ENCODE assay signal across 21 cellular contexts in the genomic region with DNA sequence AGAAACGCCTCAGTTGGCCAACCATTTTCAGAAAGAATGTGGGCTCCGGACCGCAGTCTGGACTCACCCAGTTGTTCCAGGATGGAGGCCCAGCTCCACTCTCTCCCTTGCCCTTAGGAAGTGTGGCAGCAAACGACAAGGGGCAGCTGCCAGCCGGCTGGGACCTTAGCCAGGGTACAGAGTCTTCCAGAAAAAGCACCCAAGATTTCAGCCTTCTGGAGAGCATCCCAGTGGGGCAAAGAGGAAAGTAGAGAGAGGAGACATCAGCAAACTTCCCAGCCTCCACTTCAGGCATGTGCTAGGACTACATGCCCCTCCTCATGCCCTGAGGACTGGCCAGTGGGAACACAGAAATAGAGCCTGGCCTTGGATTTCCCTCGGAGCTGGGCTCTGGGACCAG. TPM values are rescaled to one million over a fixed set of nuclear protein-coding genes. Genes with fewer than 3 reads are reported as not detected.
DNase-seq lines count a peak whose midpoint lies in the region; ATAC-seq and TF ChIP-seq lines count a peak whose summit lies in the region.
"Had no signal": no experiment of that assay in that cellular context is flagged by ENCODE, and none has a peak within 500 bp of the region (broad histone marks: within the 10 kb centered on the region; RNA-seq: fewer than 3 reads in every experiment).

No MANE protein-coding gene starts in this region.

- H3K36me3 ChIP-seq in neuronal stem cell (replicated peaks in 1 of 2; ENCODE audit: control insufficient read depth in 2 of 2, insufficient read depth in 2 of 2, low read length in 2 of 2): no peaks in the 10 kb centered on the region
- H3K36me3 ChIP-seq in tibial artery: no peaks in the 10 kb centered on the region
- H3K36me3 ChIP-seq: MG63 had no signal

- no peak overlapping the region for H3K4me2 ChIP-seq in neuronal stem cell (ENCODE audit: insufficient read depth, low read length, poor library complexity, severe bottlenecking)

- WGBS in neuronal stem cell (ENCODE audit: extremely low coverage in 2 of 2, insufficient read length in 2 of 2, insufficient replicate concordance in 1 of 2), 2 donors: no CpG with 5 or more reads among the region's 6 CpGs

- H4K8ac ChIP-seq in neuronal stem cell (ENCODE audit: low read depth, low read length): no peak overlapping the region

- no peak overlapping the region for H3K4ac ChIP-seq in neuronal stem cell (ENCODE audit: low read length)

- peak overlapping the region; percentile 8 for H3K23ac ChIP-seq in neuronal stem cell (ENCODE audit: low read depth, low read length, poor library complexity)

- H3K79me1 ChIP-seq in neuronal stem cell (ENCODE audit: low read depth, low read length): no peaks in the 10 kb centered on the region

- no peak for TF ChIP-seq CTCF in tibial artery (IDR thresholded peaks at IDR 0.05)

- H3K27ac ChIP-seq in neuronal stem cell (replicated peaks; ENCODE audit: low read length) (no peak overlapping the region), tibial artery (peak overlapping the region in 1 of 2 donors; percentile 35)
- H3K27ac ChIP-seq: C4-2B had no signal

- DNase-seq in cerebellar cortex (ENCODE audit: low spot score) (peak; percentile 1), left cardiac atrium (peak; percentile 21), neuronal stem cell (ENCODE audit: low spot score) (no peak), tibial artery (peak; percentile 27 to 80)
- no peak for DNase-seq in stimulated activated CD4-positive, alpha-beta T cell treated with anti-CD3 and anti-CD28 coated beads, Interleukin-1b, Interleukin-23, amount 100 ng/mL, for 48 hours
- DNase-seq: ACHN, DMS79 treated with DMSO at 0.1 percent for 48 hours, H7, HFFc6, IMR-90, MG63, NCI-H1048, NCI-H1436, NCI-H1930, NCI-H226, NCI-H524 treated with DMSO at 0.1 percent for 48 hours, PC-3, RPMI8226 had no signal

- H3K27me3 ChIP-seq in neuronal stem cell (ENCODE audit: control insufficient read depth in 3 of 3, insufficient read depth in 3 of 3, low read depth in 1 of 3, low read length in 3 of 3) (no peaks in the 10 kb centered on the region), tibial artery (no peaks in the 10 kb centered on the region)
- H3K27me3 ChIP-seq: MG63 had no signal

- no peak overlapping the region for H2BK5ac ChIP-seq in neuronal stem cell (ENCODE audit: low read length)

- no peak overlapping the region for H3K14ac ChIP-seq in neuronal stem cell (ENCODE audit: low read length)

- H3K9me3 ChIP-seq in neuronal stem cell (replicated peaks in 1 of 2; ENCODE audit: control insufficient read depth in 2 of 2, insufficient read depth in 1 of 2, low read depth in 1 of 2, low read length in 2 of 2): no peaks in the 10 kb centered on the region
- H3K9me3 ChIP-seq in tibial artery: no peaks in the 10 kb centered on the region

- no peak overlapping the region for H3K18ac ChIP-seq in neuronal stem cell (ENCODE audit: low read length)

- H3K4me1 ChIP-seq in neuronal stem cell (ENCODE audit: control insufficient read depth in 2 of 2, insufficient read depth in 1 of 2, low read depth in 1 of 2, low read length in 2 of 2) (peaks cover 0 to 2% of the 10 kb centered on the region in 2 donors), tibial artery (peaks cover 0 to 35% (median 25%) of the 10 kb centered on the region in 4 donors)

- H2AFZ ChIP-seq in neuronal stem cell (ENCODE audit: low read length): no peak overlapping the region

- H2BK15ac ChIP-seq in neuronal stem cell (ENCODE audit: low read length): no peak overlapping the region

- H2AK5ac ChIP-seq in neuronal stem cell (ENCODE audit: low read depth, low read length): peak overlapping the region; percentile 12

- no peak overlapping the region for H4K91ac ChIP-seq in neuronal stem cell (ENCODE audit: low read depth, low read length, poor library complexity)

- no peak overlapping the region for H2BK12ac ChIP-seq in neuronal stem cell (ENCODE audit: low read length)

- no peak overlapping the region for H2BK120ac ChIP-seq in neuronal stem cell (ENCODE audit: low read depth, low read length)

- ATAC-seq in left cardiac atrium: peak in 1 of 2 donors; percentile 72
- no peak for ATAC-seq in GM18867 (IDR thresholded peaks at IDR 0.05; ENCODE audit: unreplicated experiment)
- no peak for ATAC-seq in HG03520 (IDR thresholded peaks at IDR 0.05; ENCODE audit: unreplicated experiment)
- ATAC-seq: PC-3 had no signal

- H3K4me3 ChIP-seq in neuronal stem cell (ENCODE audit: low read length in 2 of 2) (no peak overlapping the region), tibial artery (no peak overlapping the region)
- H3K4me3 ChIP-seq: MG63 had no signal

- no peak overlapping the region for H3K9ac ChIP-seq in neuronal stem cell (ENCODE audit: low read depth, low read length, poor library complexity)

- intact Hi-C loops in left cardiac atrium (cut with DNase I): no loop called here
- intact Hi-C loops in tibial artery (cut with DNase I; ENCODE audit: low total_unique reads): no loop called here

RNA-seq across cellular contexts. Expression of a gene that starts 56.8 kb away (rescaled TPM):
- under 1 TPM; 0.18 to 0.91 TPM for total RNA-seq in left cardiac atrium
- 0.01 TPM for polyA plus RNA-seq in neuronal stem cell (2013, experiment 1 of 2)
- polyA plus RNA-seq in neuronal stem cell (2013, experiment 2 of 2): 0.01 TPM
- total RNA-seq: HFFc6, IMR-90 had no signal
- polyA plus RNA-seq: IMR-90 had no signal

Comparison
In these comparisons a context has a peak if more than half of its experiments do, and no peak if none do; other contexts are left out.
1. DNase-seq: peak in cerebellar cortex (single experiment), left cardiac atrium (single experiment) and tibial artery (2 of 2); none in neuronal stem cell (single experiment) and stimulated activated CD4-positive, alpha-beta T cell treated with anti-CD3 and anti-CD28 coated beads, Interleukin-1b, Interleukin-23, amount 100 ng/mL, for 48 hours (single experiment).